8 cellular contexts compared by ENCODE assay signal in the genomic region with DNA sequence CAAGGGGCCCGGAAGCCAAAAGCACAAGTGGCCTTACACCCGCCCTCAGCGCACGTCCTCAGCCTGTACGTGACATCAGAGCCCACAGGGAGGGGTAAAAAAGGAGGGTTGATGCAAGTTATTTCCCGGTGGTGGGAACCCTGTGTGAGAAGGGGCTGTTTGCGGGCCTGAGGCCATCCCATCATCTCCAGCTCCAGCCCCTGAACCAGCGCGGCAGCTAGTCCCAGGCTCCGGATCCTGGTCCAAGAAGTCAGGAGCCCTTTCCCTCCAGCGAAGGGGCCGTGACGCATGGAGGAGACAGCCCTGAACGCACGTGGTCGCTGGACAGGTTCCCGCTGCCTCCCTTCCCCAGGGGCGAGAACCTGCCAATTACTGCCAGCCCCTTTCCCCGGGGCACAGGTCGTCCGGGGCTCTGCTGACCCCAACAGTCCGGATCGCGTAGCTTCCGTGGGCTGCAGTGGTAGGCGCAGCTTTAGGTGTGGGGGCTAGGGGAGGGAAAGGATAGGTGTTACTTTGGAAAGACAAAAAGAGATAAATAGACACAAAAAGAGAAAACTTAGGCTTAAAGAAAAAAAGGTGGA. TPM values are rescaled to one million over a fixed set of nuclear protein-coding genes. Genes with fewer than 3 reads are reported as not detected.
DNase-seq lines count a peak whose midpoint lies in the region; TF ChIP-seq lines count a peak whose summit lies in the region.

No MANE protein-coding gene starts in this region.

- DNase-seq in Caco-2 (peak; percentile 78 to 84), GM23248 (peak; percentile 28), adipocyte (ENCODE audit: low read depth) (peak; percentile 32), amniotic stem cell (lab: John Stamatoyannopoulos, UW) (no peak), GDM1 (lab: John Stamatoyannopoulos, UW) (no peak)

- no peaks in the 10 kb centered on the region for H3K9me3 Mint-ChIP-seq in Caco-2 (ENCODE audit: unreplicated experiment)

- H3K79me2 ChIP-seq in GM23248 (ENCODE audit: insufficient read depth) (no peaks in the 10 kb centered on the region), OCI-LY3 (ENCODE audit: low read length) (no peaks in the 10 kb centered on the region)

- TF ChIP-seq CTCF in Caco-2 (IDR thresholded peaks at IDR 0.05; ENCODE audit: insufficient read depth in 1 of 2, low read depth in 1 of 2, low read length in 1 of 2, severe bottlenecking in 1 of 2, unreplicated experiment in 1 of 2) (peak in 1 of 2 experiments; percentile 4), OCI-LY3 (IDR thresholded peaks at IDR 0.05; ENCODE audit: low read depth, low read length) (peak; percentile 21)

- no peaks in the 10 kb centered on the region for H3K36me3 ChIP-seq in Caco-2 (ENCODE audit: control insufficient read depth, insufficient read depth, low read length)
- no peaks in the 10 kb centered on the region for H3K36me3 ChIP-seq in GM23248 (ENCODE audit: low read depth)
- H3K36me3 ChIP-seq in OCI-LY3 (replicated peaks; ENCODE audit: low read depth, low read length) = no peaks in the 10 kb centered on the region
- H3K36me3 ChIP-seq in adipocyte (ENCODE audit: control insufficient read depth, insufficient read depth, low read length, severe bottlenecking) = no peaks in the 10 kb centered on the region
- H3K36me3 ChIP-seq in skeletal muscle satellite cell (ENCODE audit: insufficient read depth, low read length) = no peaks in the 10 kb centered on the region

- H2AFZ ChIP-seq in GM23248 (peak overlapping the region; percentile 54; the same call in 1 of the 2 replicates), OCI-LY3 (ENCODE audit: low read depth, low read length) (peak overlapping the region; percentile 82)

- H3K27ac ChIP-seq in GM23248 (no peak overlapping the region), OCI-LY3 (ENCODE audit: low read length) (no peak overlapping the region)

- H3K36me3 Mint-ChIP-seq in Caco-2 (ENCODE audit: insufficient read depth, unreplicated experiment) = peaks cover 53% of the 10 kb centered on the region

- CTCF ChIA-PET in Caco-2 (lab: Charles Lee) = interaction anchor here (0.8 to 1.0 kb wide), 3 partner anchors 30 to 34 kb away, joined by 3 to 6 read pairs (median 4); no protein-coding TSS in a partner anchor

- H3K27me3 Mint-ChIP-seq in Caco-2 (ENCODE audit: insufficient read depth, unreplicated experiment) = no peaks in the 10 kb centered on the region

- peak overlapping the region; percentile 75 for H3K27ac Mint-ChIP-seq in Caco-2 (ENCODE audit: unreplicated experiment)

- peak overlapping the region; percentile 95 for H3K4me3 Mint-ChIP-seq in Caco-2 (ENCODE audit: unreplicated experiment)

- H3K4me3 ChIP-seq in Caco-2 (ENCODE audit: low read depth, low read length) = peak overlapping the region; percentile 44
- peak overlapping the region; percentile 67 for H3K4me3 ChIP-seq in GM23248
- H3K4me3 ChIP-seq in OCI-LY3 (ENCODE audit: low read length) = peak overlapping the region; percentile 79
- H3K4me3 ChIP-seq in adipocyte (ENCODE audit: low read length) = peak overlapping the region; percentile 73
- peak overlapping the region; percentile 68 for H3K4me3 ChIP-seq in iPS-18c (ENCODE audit: insufficient read depth, low read depth, low read length)
- peak overlapping the region; percentile 71 for H3K4me3 ChIP-seq in skeletal muscle satellite cell (ENCODE audit: low read length)

- no peaks in the 10 kb centered on the region for H3K9me2 ChIP-seq in GM23248 (ENCODE audit: insufficient read depth)

- no peaks in the 10 kb centered on the region for H3F3A ChIP-seq in GM23248 (ENCODE audit: insufficient read depth)

- no peaks in the 10 kb centered on the region for H4K20me1 ChIP-seq in GM23248 (ENCODE audit: insufficient read depth)
- no peaks in the 10 kb centered on the region for H4K20me1 ChIP-seq in OCI-LY3 (ENCODE audit: insufficient read depth, low read length)

- 2 to 4% methylated on average over 26 of the region's 26 CpGs for WGBS in GM23248 (ENCODE audit: low coverage in 1 of 2, low lambda C conversion rate in 2 of 2, missing lambda C conversion rate in 2 of 2), 2 experiments

- H3K9me3 ChIP-seq in Caco-2 (no peaks in the 10 kb centered on the region), GM23248 (ENCODE audit: low read depth) (no peaks in the 10 kb centered on the region), OCI-LY3 (ENCODE audit: insufficient read depth, low read length) (no peaks in the 10 kb centered on the region), adipocyte (ENCODE audit: control insufficient read depth, low read length) (no peaks in the 10 kb centered on the region), iPS-18c (ENCODE audit: control insufficient read depth, insufficient read depth, low read length) (no peaks in the 10 kb centered on the region), skeletal muscle satellite cell (replicated peaks; ENCODE audit: low read length) (no peaks in the 10 kb centered on the region)

- in situ Hi-C loops in GM23248 (cut with MboI) = no loop called here

- TSS peak; percentile 53 for BruUV-seq in Caco-2 (replicated peaks; lab: Mats Ljungman, UMichigan)

- no peaks in the 10 kb centered on the region for H3K27me3 ChIP-seq in Caco-2 (replicated peaks; ENCODE audit: control insufficient read depth, insufficient read depth, low read length)
- peaks cover 48% of the 10 kb centered on the region for H3K27me3 ChIP-seq in GM23248 (replicated peaks; ENCODE audit: insufficient read depth)
- peaks cover 7% of the 10 kb centered on the region; the same call in 1 of the 2 replicates for H3K27me3 ChIP-seq in OCI-LY3 (ENCODE audit: low read depth, low read length)
- peaks cover 42% of the 10 kb centered on the region for H3K27me3 ChIP-seq in adipocyte (replicated peaks; ENCODE audit: control insufficient read depth, insufficient read depth, low read length)
- H3K27me3 ChIP-seq in skeletal muscle satellite cell (ENCODE audit: control insufficient read depth, insufficient read depth, low read length) = peaks cover 63% of the 10 kb centered on the region

- H3K4me1 Mint-ChIP-seq in Caco-2 (ENCODE audit: low read depth, unreplicated experiment) = peaks cover 7% of the 10 kb centered on the region

- intact Hi-C loops in Caco-2 (cut with micrococcal nuclease; ENCODE audit: unreplicated experiment) = loop anchor here (1.0 kb wide), 1 partner anchor 30 kb away; no protein-coding TSS in a partner anchor

- H3K4me2 ChIP-seq in GM23248 (ENCODE audit: unreplicated experiment) (peak overlapping the region; percentile 65), OCI-LY3 (ENCODE audit: low read length) (peak overlapping the region; percentile 93), skeletal muscle satellite cell (ENCODE audit: low read length) (peak overlapping the region; percentile 88)

- POLR2A ChIA-PET in Caco-2 (lab: Charles Lee) = interaction anchor here (0.5 to 1.4 kb wide), 3 partner anchors 10 to 43 kb away, joined by 3 to 8 read pairs (median 4); no protein-coding TSS in a partner anchor

- H3K4me1 ChIP-seq in Caco-2 (peaks cover 9% of the 10 kb centered on the region; the same call in 1 of the 2 replicates), GM23248 (ENCODE audit: insufficient read depth) (peaks cover 3% of the 10 kb centered on the region; the same call in 1 of the 2 replicates), OCI-LY3 (ENCODE audit: low read length) (peaks cover 18% of the 10 kb centered on the region), adipocyte (ENCODE audit: control insufficient read depth, insufficient read depth, low read length) (peaks cover 30% of the 10 kb centered on the region), skeletal muscle satellite cell (ENCODE audit: control insufficient read depth, insufficient read depth, low read length) (peaks cover 33% of the 10 kb centered on the region)

- no peak overlapping the region for H3K9ac ChIP-seq in GM23248
- H3K9ac ChIP-seq in OCI-LY3 (ENCODE audit: low read length) = peak overlapping the region; percentile 60
- H3K9ac ChIP-seq in adipocyte (ENCODE audit: low read length) = no peak overlapping the region
- H3K9ac ChIP-seq in skeletal muscle satellite cell (ENCODE audit: low read depth, low read length) = no peak overlapping the region

RNA-seq across cellular contexts. Expression of a gene that starts 1.3 kb away (rescaled TPM):
- total RNA-seq in Caco-2 (2022) = 238 and 260 TPM in 2 replicates
- not detected in 2 replicates for total RNA-seq in GM23248 (2014; rRNA removed; shearing (Covaris generic))
- polyA plus RNA-seq in GM23248 (2016; fragmentation: Nextera tagmentation; extraction: Ambion mirVana) = not detected in 2 replicates
- total RNA-seq in skeletal muscle satellite cell (2012; rRNA removed) = not detected in 2 replicates

Comparison
In these comparisons a context has a peak if more than half of its experiments do, and no peak if none do; other contexts are left out.
1. DNase-seq: peak in Caco-2 (2 of 2), GM23248 (single experiment) and adipocyte (single experiment); none in amniotic stem cell (single experiment) and GDM1 (single experiment).
2. RNA of a gene that starts 1.3 kb away (total RNA-seq): 238 to 260 TPM in Caco-2; not detected in GM23248; every median in the first group is over 100 times any median in the second.
3. Peak in every context shown above with its lines, with median percentiles within 50 percentile points of each other: H3K4me3 ChIP-seq and H3K4me2 ChIP-seq.